In the genomic region with DNA sequence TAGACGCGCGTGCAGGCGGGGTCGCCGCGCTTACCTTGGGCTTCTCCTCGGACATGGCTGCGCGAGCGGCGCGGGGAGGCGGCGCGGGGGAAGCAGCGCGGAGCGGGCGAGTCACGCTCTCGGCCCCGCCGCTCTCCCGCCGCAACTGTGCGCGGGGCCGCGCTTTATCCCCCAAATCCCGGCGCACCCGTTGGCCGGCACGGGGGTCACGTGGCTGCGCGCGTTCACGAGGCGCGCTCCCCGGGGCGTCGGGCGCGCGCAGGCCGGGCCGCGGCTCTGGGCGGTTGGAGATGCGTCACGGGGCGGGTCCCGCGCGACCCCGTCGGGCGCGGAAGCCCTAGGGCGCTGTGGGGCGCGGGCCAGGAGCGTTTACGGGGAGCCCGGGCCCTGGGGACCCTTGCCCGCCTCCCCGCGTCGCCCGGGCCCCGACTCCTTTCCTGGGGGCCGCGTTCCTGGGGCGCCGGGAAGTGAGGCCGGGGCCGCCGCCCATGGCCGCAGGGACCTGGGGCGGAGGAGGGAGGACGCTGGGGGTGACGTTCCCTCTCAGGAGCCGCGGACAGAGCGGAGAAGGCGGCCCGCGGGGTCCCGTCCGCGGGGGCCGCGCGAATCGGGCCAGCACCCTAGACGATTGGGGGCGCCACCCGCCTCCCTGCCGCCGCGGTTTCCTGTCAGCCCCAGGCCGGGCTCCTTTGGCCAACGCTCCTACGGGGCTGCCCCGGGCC, we compare ENCODE assay signal across 1 cellular context.
TF ChIP-seq lines count a peak whose summit lies in the region.

A gene (minus strand): TSS at position 149 of the 722 bp plus-strand sequence. CDS start 94 bp downstream, at position 55.

TF ChIP-seq in K562, 482 proteins besides CTCF, POLR2A, EP300 and RAD21 (continued from another document and continues in another):
- 0 out of 2 replicates have a peak, but pooled peaks have one; percentile 79 for TF ChIP-seq ZNF830 (CRISPR knock-in tag; IDR thresholded peaks at IDR 0.05)
- peak; percentile 99 for TF ChIP-seq ZNF175 (CRISPR knock-in tag; IDR thresholded peaks at IDR 0.05; ENCODE audit: low read depth)
- TF ChIP-seq, protein P1, sequence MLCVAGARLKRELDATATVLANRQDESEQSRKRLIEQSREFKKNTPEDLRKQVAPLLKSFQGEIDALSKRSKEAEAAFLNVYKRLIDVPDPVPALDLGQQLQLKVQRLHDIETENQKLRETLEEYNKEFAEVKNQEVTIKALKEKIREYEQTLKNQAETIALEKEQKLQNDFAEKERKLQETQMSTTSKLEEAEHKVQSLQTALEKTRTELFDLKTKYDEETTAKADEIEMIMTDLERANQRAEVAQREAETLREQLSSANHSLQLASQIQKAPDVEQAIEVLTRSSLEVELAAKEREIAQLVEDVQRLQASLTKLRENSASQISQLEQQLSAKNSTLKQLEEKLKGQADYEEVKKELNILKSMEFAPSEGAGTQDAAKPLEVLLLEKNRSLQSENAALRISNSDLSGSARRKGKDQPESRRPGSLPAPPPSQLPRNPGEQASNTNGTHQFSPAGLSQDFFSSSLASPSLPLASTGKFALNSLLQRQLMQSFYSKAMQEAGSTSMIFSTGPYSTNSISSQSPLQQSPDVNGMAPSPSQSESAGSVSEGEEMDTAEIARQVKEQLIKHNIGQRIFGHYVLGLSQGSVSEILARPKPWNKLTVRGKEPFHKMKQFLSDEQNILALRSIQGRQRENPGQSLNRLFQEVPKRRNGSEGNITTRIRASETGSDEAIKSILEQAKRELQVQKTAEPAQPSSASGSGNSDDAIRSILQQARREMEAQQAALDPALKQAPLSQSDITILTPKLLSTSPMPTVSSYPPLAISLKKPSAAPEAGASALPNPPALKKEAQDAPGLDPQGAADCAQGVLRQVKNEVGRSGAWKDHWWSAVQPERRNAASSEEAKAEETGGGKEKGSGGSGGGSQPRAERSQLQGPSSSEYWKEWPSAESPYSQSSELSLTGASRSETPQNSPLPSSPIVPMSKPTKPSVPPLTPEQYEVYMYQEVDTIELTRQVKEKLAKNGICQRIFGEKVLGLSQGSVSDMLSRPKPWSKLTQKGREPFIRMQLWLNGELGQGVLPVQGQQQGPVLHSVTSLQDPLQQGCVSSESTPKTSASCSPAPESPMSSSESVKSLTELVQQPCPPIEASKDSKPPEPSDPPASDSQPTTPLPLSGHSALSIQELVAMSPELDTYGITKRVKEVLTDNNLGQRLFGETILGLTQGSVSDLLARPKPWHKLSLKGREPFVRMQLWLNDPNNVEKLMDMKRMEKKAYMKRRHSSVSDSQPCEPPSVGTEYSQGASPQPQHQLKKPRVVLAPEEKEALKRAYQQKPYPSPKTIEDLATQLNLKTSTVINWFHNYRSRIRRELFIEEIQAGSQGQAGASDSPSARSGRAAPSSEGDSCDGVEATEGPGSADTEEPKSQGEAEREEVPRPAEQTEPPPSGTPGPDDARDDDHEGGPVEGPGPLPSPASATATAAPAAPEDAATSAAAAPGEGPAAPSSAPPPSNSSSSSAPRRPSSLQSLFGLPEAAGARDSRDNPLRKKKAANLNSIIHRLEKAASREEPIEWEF (CRISPR knock-in tag; IDR thresholded peaks at IDR 0.05), result peak; percentile 91
- TF ChIP-seq BCL6 (CRISPR knock-in tag; IDR thresholded peaks at IDR 0.05), result peak; percentile 75; the same call in 1 of the 2 replicates
- 0 out of 2 replicates have a peak, but pooled peaks have one; percentile 29 for TF ChIP-seq ZBTB1 (CRISPR knock-in tag; IDR thresholded peaks at IDR 0.05; ENCODE audit: borderline replicate concordance, low read depth)
- TF ChIP-seq, protein P2, sequence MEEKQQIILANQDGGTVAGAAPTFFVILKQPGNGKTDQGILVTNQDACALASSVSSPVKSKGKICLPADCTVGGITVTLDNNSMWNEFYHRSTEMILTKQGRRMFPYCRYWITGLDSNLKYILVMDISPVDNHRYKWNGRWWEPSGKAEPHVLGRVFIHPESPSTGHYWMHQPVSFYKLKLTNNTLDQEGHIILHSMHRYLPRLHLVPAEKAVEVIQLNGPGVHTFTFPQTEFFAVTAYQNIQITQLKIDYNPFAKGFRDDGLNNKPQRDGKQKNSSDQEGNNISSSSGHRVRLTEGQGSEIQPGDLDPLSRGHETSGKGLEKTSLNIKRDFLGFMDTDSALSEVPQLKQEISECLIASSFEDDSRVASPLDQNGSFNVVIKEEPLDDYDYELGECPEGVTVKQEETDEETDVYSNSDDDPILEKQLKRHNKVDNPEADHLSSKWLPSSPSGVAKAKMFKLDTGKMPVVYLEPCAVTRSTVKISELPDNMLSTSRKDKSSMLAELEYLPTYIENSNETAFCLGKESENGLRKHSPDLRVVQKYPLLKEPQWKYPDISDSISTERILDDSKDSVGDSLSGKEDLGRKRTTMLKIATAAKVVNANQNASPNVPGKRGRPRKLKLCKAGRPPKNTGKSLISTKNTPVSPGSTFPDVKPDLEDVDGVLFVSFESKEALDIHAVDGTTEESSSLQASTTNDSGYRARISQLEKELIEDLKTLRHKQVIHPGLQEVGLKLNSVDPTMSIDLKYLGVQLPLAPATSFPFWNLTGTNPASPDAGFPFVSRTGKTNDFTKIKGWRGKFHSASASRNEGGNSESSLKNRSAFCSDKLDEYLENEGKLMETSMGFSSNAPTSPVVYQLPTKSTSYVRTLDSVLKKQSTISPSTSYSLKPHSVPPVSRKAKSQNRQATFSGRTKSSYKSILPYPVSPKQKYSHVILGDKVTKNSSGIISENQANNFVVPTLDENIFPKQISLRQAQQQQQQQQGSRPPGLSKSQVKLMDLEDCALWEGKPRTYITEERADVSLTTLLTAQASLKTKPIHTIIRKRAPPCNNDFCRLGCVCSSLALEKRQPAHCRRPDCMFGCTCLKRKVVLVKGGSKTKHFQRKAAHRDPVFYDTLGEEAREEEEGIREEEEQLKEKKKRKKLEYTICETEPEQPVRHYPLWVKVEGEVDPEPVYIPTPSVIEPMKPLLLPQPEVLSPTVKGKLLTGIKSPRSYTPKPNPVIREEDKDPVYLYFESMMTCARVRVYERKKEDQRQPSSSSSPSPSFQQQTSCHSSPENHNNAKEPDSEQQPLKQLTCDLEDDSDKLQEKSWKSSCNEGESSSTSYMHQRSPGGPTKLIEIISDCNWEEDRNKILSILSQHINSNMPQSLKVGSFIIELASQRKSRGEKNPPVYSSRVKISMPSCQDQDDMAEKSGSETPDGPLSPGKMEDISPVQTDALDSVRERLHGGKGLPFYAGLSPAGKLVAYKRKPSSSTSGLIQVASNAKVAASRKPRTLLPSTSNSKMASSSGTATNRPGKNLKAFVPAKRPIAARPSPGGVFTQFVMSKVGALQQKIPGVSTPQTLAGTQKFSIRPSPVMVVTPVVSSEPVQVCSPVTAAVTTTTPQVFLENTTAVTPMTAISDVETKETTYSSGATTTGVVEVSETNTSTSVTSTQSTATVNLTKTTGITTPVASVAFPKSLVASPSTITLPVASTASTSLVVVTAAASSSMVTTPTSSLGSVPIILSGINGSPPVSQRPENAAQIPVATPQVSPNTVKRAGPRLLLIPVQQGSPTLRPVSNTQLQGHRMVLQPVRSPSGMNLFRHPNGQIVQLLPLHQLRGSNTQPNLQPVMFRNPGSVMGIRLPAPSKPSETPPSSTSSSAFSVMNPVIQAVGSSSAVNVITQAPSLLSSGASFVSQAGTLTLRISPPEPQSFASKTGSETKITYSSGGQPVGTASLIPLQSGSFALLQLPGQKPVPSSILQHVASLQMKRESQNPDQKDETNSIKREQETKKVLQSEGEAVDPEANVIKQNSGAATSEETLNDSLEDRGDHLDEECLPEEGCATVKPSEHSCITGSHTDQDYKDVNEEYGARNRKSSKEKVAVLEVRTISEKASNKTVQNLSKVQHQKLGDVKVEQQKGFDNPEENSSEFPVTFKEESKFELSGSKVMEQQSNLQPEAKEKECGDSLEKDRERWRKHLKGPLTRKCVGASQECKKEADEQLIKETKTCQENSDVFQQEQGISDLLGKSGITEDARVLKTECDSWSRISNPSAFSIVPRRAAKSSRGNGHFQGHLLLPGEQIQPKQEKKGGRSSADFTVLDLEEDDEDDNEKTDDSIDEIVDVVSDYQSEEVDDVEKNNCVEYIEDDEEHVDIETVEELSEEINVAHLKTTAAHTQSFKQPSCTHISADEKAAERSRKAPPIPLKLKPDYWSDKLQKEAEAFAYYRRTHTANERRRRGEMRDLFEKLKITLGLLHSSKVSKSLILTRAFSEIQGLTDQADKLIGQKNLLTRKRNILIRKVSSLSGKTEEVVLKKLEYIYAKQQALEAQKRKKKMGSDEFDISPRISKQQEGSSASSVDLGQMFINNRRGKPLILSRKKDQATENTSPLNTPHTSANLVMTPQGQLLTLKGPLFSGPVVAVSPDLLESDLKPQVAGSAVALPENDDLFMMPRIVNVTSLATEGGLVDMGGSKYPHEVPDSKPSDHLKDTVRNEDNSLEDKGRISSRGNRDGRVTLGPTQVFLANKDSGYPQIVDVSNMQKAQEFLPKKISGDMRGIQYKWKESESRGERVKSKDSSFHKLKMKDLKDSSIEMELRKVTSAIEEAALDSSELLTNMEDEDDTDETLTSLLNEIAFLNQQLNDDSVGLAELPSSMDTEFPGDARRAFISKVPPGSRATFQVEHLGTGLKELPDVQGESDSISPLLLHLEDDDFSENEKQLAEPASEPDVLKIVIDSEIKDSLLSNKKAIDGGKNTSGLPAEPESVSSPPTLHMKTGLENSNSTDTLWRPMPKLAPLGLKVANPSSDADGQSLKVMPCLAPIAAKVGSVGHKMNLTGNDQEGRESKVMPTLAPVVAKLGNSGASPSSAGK (IDR thresholded peaks at IDR 0.05), result peak; percentile 38
- TF ChIP-seq ZNF311 (CRISPR knock-in tag; IDR thresholded peaks at IDR 0.05), result peak; percentile 83
- peak; percentile 93 for TF ChIP-seq ZKSCAN8 (CRISPR knock-in tag; IDR thresholded peaks at IDR 0.05)
- TF ChIP-seq, protein P3, sequence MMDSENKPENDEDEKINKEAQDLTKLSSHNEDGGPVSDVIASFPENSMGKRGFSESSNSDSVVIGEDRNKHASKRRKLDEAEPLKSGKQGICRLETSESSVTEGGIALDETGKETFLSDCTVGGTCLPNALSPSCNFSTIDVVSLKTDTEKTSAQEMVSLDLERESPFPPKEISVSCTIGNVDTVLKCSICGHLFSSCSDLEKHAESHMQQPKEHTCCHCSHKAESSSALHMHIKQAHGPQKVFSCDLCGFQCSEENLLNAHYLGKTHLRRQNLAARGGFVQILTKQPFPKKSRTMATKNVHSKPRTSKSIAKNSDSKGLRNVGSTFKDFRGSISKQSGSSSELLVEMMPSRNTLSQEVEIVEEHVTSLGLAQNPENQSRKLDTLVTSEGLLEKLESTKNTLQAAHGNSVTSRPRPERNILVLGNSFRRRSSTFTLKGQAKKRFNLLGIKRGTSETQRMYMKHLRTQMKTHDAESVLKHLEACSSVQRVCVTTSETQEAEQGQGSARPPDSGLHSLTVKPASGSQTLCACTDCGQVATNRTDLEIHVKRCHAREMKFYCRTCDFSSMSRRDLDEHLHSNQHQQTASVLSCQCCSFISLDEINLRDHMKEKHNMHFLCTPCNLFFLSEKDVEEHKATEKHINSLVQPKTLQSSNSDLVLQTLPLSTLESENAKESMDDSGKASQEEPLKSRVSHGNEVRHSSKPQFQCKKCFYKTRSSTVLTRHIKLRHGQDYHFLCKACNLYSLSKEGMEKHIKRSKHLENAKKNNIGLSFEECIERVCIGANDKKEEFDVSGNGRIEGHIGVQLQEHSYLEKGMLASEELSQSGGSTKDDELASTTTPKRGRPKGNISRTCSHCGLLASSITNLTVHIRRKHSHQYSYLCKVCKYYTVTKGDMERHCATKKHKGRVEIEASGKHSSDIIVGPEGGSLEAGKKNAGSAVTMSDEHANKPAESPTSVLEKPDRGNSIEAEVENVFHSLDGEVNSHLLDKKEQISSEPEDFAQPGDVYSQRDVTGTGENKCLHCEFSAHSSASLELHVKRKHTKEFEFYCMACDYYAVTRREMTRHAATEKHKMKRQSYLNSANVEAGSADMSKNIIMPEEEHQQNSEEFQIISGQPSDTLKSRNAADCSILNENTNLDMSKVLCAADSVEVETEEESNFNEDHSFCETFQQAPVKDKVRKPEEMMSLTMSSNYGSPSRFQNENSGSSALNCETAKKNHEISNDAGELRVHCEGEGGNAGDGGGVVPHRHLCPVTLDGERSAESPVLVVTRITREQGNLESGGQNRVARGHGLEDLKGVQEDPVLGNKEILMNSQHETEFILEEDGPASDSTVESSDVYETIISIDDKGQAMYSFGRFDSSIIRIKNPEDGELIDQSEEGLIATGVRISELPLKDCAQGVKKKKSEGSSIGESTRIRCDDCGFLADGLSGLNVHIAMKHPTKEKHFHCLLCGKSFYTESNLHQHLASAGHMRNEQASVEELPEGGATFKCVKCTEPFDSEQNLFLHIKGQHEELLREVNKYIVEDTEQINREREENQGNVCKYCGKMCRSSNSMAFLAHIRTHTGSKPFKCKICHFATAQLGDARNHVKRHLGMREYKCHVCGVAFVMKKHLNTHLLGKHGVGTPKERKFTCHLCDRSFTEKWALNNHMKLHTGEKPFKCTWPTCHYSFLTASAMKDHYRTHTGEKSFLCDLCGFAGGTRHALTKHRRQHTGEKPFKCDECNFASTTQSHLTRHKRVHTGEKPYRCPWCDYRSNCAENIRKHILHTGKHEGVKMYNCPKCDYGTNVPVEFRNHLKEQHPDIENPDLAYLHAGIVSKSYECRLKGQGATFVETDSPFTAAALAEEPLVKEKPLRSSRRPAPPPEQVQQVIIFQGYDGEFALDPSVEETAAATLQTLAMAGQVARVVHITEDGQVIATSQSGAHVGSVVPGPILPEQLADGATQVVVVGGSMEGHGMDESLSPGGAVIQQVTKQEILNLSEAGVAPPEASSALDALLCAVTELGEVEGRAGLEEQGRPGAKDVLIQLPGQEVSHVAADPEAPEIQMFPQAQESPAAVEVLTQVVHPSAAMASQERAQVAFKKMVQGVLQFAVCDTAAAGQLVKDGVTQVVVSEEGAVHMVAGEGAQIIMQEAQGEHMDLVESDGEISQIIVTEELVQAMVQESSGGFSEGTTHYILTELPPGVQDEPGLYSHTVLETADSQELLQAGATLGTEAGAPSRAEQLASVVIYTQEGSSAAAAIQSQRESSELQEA (IDR thresholded peaks at IDR 0.05; ENCODE audit: low read depth), result no peak
- TF ChIP-seq U2AF1 (optimal IDR thresholded peaks at IDR 0.05; ENCODE audit: low read depth, low read length), result peak; percentile 78
- no peak for TF ChIP-seq XRCC4 (IDR thresholded peaks at IDR 0.05; ENCODE audit: extremely low read depth, insufficient read depth, insufficient read length)
- peak; percentile 80 for TF ChIP-seq ZNF140 (CRISPR knock-in tag; IDR thresholded peaks at IDR 0.05)
- TF ChIP-seq, protein P4, sequence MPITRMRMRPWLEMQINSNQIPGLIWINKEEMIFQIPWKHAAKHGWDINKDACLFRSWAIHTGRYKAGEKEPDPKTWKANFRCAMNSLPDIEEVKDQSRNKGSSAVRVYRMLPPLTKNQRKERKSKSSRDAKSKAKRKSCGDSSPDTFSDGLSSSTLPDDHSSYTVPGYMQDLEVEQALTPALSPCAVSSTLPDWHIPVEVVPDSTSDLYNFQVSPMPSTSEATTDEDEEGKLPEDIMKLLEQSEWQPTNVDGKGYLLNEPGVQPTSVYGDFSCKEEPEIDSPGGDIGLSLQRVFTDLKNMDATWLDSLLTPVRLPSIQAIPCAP (CRISPR knock-in tag; IDR thresholded peaks at IDR 0.05; ENCODE audit: borderline replicate concordance), result no peak
- 0 out of 2 replicates have a peak, but pooled peaks have one; percentile 35 for TF ChIP-seq GATAD2A (IDR thresholded peaks at IDR 0.05)
- TF ChIP-seq, protein P5, sequence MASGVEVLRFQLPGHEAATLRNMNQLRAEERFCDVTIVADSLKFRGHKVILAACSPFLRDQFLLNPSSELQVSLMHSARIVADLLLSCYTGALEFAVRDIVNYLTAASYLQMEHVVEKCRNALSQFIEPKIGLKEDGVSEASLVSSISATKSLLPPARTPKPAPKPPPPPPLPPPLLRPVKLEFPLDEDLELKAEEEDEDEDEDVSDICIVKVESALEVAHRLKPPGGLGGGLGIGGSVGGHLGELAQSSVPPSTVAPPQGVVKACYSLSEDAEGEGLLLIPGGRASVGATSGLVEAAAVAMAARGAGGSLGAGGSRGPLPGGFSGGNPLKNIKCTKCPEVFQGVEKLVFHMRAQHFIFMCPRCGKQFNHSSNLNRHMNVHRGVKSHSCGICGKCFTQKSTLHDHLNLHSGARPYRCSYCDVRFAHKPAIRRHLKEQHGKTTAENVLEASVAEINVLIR (CRISPR knock-in tag; IDR thresholded peaks at IDR 0.05), result peak; percentile 67
- TF ChIP-seq HLTF (IDR thresholded peaks at IDR 0.05), result no peak
- 0 out of 4 replicates have a peak, but pooled peaks of 1 of the 2 experiments have one; percentile 19 for TF ChIP-seq RCOR1 (IDR thresholded peaks at IDR 0.05; ENCODE audit: borderline replicate concordance in 1 of 2, low read depth in 2 of 2, low read length in 2 of 2)
- TF ChIP-seq PHB (CRISPR knock-in tag; IDR thresholded peaks at IDR 0.05), result 0 out of 2 replicates have a peak, but pooled peaks have one; percentile 75
